In the genomic region with DNA sequence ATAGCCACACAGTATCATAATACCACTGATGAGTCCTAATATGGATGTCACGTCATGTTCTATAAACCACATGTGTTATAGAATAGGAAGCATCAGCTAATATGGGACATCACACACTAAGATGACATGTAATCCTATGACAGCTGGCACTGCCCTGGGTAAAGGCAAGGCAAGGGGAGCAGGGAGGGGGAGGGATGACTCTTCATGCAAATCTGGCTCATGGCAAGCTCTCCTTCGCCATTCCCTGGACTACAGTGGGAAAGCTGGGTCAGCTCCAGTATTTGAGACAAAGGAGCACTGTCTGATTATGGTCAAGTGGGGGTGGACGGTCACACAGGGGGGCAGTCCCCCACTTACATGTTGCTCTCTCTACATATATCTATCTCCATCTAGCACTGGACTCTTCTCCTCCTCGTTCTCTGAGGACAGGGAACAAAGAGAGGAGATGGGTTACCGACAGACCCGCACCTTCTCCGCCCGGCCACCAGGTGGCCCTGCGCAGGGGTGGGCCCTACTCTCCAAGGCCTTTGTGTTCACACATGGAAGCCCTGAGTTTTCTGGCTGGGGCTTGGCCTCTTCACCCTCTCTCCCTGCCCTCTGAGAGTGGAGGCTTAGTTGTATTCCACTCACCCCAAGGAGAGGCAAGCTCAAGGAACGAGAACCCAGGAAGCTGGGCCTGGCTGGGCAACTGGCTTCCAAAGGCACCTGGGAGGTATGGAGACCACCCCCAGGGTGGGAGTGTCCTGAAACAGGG, we compare ENCODE assay signal across 8 cellular contexts. TPM values are rescaled to one million over a fixed set of nuclear protein-coding genes. Genes with fewer than 3 reads are reported as not detected.
DNase-seq lines count a peak whose midpoint lies in the region; ATAC-seq and TF ChIP-seq lines count a peak whose summit lies in the region.

No MANE protein-coding gene starts in this region.

- peaks cover 3% of the 10 kb centered on the region; the same call in 1 of the 2 replicates for H3K4me1 ChIP-seq in HUES48 (ENCODE audit: control insufficient read depth, insufficient read depth, low read length)
- H3K4me1 ChIP-seq in Peyer's patch: no peaks in the 10 kb centered on the region

- H3K9me3 ChIP-seq in HUES48 (ENCODE audit: control insufficient read depth, insufficient read depth, low read length) (no peaks in the 10 kb centered on the region), Peyer's patch (no peaks in the 10 kb centered on the region)

- H3K36me3 ChIP-seq in HUES48 (ENCODE audit: control insufficient read depth, insufficient read depth, low read length) (no peaks in the 10 kb centered on the region), Peyer's patch (no peaks in the 10 kb centered on the region)

- no peak for TF ChIP-seq POLR2A in Peyer's patch (IDR thresholded peaks at IDR 0.05)

- H3K4me3 ChIP-seq in HUES48 (ENCODE audit: low read depth, low read length): no peak overlapping the region
- no peak overlapping the region for H3K4me3 ChIP-seq in Peyer's patch

- no peaks in the 10 kb centered on the region for H3K27me3 ChIP-seq in HUES48 (ENCODE audit: control insufficient read depth, insufficient read depth, low read length)
- H3K27me3 ChIP-seq in Peyer's patch: no peaks in the 10 kb centered on the region

- H3K27ac ChIP-seq in HUES48 (ENCODE audit: low read depth, low read length) (no peak overlapping the region), Peyer's patch (no peak overlapping the region)

- DNase-seq in GM03348 (ENCODE audit: low spot score) (peak; percentile 79), Peyer's patch (peak; percentile 28 to 68 (median 54)), activated gamma-delta T cell (lab: John Stamatoyannopoulos, UW) (peak; percentile 33), glomerular visceral epithelial cell (ENCODE audit: extremely low spot score) (peak; percentile 57), retina (peak; percentile 77), DMS79 (lab: John Stamatoyannopoulos, UW) (no peak)

- no peak for ATAC-seq in HG03045 (IDR thresholded peaks at IDR 0.05; ENCODE audit: unreplicated experiment)

- peak; percentile 23 to 71 (median 57) for TF ChIP-seq CTCF in Peyer's patch (IDR thresholded peaks at IDR 0.05)

- H3K9ac ChIP-seq in HUES48 (ENCODE audit: low read depth, low read length): peak overlapping the region; percentile 58; the same call in 1 of the 2 replicates

RNA-seq across cellular contexts. Expression of a gene that starts 23.4 kb away (rescaled TPM):
- 1 to 10 TPM in 1 of 4 donors, not detected in 3; 1.7 TPM for total RNA-seq in Peyer's patch

RNA-seq across cellular contexts. Expression of a gene that starts 24.4 kb away (rescaled TPM):
- 10 to 100 TPM in 2 of 4 donors, 1 to 10 TPM in 2; 9.1 to 11.9 (median 10.4) TPM for total RNA-seq in Peyer's patch

RNA-seq across cellular contexts. Expression of a gene that starts 47.8 kb away (rescaled TPM):
- total RNA-seq in Peyer's patch: 10 to 100 TPM; 31.9 to 56.1 (median 47.9) TPM
